In genomic region chr13:79776538-79776937, GRCh38 we compare ENCODE assay signal across 13 cellular contexts.
DNase-seq lines count a peak whose midpoint lies in the region; ATAC-seq, FAIRE-seq and TF ChIP-seq lines count a peak whose summit lies in the region.
"Had no signal": no experiment of that assay in that cellular context is flagged by ENCODE, and none has a peak within 500 bp of the region (broad histone marks: within the 10 kb centered on the region; RNA-seq: fewer than 3 reads in every experiment).

No MANE protein-coding gene starts in this region.

- no peak overlapping the region for H3K4me3 ChIP-seq in Caco-2 (ENCODE audit: low read depth, low read length)
- H3K4me3 ChIP-seq in adipocyte (ENCODE audit: low read length) = peak overlapping the region; percentile 6
- no peak overlapping the region for H3K4me3 ChIP-seq in mesendoderm (ENCODE audit: low read length)
- H3K4me3 ChIP-seq in gastrocnemius medialis = no peak overlapping the region
- H3K4me3 ChIP-seq in prostate gland = no peak overlapping the region
- H3K4me3 ChIP-seq: BLaER1 treated with 17β-estradiol and CSF1 and Interleukin-3, amounts not matched to agents 10 nM and 100 nM had no signal

- H3K4ac ChIP-seq in mesendoderm (ENCODE audit: low read depth, low read length) = no peak overlapping the region

- no peak overlapping the region for H4K5ac ChIP-seq in mesendoderm (ENCODE audit: low read length)

- CTCF ChIA-PET in Caco-2 (lab: Charles Lee) = interaction anchor here (1.1 to 1.6 kb wide), 2 partner anchors 94 to 98 kb away, joined by 4 to 5 read pairs; no protein-coding TSS in a partner anchor

- no peaks in the 10 kb centered on the region for H3K79me2 ChIP-seq in mesendoderm (ENCODE audit: control insufficient read depth, insufficient read depth, low read length)

- H3K36me3 ChIP-seq in Caco-2 (ENCODE audit: control insufficient read depth, insufficient read depth, low read length) = no peaks in the 10 kb centered on the region
- no peaks in the 10 kb centered on the region for H3K36me3 ChIP-seq in adipocyte (ENCODE audit: control insufficient read depth, insufficient read depth, low read length, severe bottlenecking)
- H3K36me3 ChIP-seq in mesendoderm (ENCODE audit: control insufficient read depth, insufficient read depth, low read length) = no peaks in the 10 kb centered on the region
- H3K36me3 ChIP-seq in gastrocnemius medialis = no peaks in the 10 kb centered on the region
- H3K36me3 ChIP-seq in prostate gland = no peaks in the 10 kb centered on the region
- H3K36me3 ChIP-seq: BLaER1 treated with 17β-estradiol and CSF1 and Interleukin-3, amounts not matched to agents 10 nM and 100 nM had no signal

- no peak for FAIRE-seq in urothelium cell line (lab: Jason Lieb, UNC)

- POLR2A ChIA-PET in Caco-2 (lab: Charles Lee) = no interaction called here

- H2BK120ac ChIP-seq in mesendoderm (ENCODE audit: low read depth, low read length) = no peak overlapping the region

- no peak overlapping the region for H2BK15ac ChIP-seq in mesendoderm (replicated peaks; ENCODE audit: low read depth)

- H3K4me1 ChIP-seq in Caco-2 = peaks cover 68% of the 10 kb centered on the region
- H3K4me1 ChIP-seq in adipocyte (ENCODE audit: control insufficient read depth, insufficient read depth, low read length) = peaks cover 41% of the 10 kb centered on the region
- H3K4me1 ChIP-seq in mesendoderm (ENCODE audit: control insufficient read depth, low read depth, low read length) = peaks cover 5% of the 10 kb centered on the region
- H3K4me1 ChIP-seq in gastrocnemius medialis = peaks cover 0 to 4% of the 10 kb centered on the region in 2 donors
- no peaks in the 10 kb centered on the region for H3K4me1 ChIP-seq in prostate gland (replicated peaks)
- H3K4me1 ChIP-seq: BLaER1 treated with 17β-estradiol and CSF1 and Interleukin-3, amounts not matched to agents 10 nM and 100 nM had no signal

- ATAC-seq in gastrocnemius medialis = no peak
- ATAC-seq: activated CD4-positive, CD25-positive, alpha-beta regulatory T cell treated with anti-CD3 and anti-CD28 coated beads, Interleukin-2, amount 50 U/mL, for 24 hours; esophagus mucosa; Right ventricle myocardium inferior had no signal

- H3K4me1 Mint-ChIP-seq in Caco-2 (ENCODE audit: low read depth, unreplicated experiment) = peaks cover 58% of the 10 kb centered on the region

- intact Hi-C loops in Caco-2 (cut with micrococcal nuclease; ENCODE audit: unreplicated experiment) (loop anchor here (1.0 to 5.0 kb wide), 9 partner anchors 9 to 1241 kb away; no protein-coding TSS in a partner anchor), gastrocnemius medialis (cut with DNase I; ENCODE audit: low total_unique reads) (loop anchor here (5.0 to 10.0 kb wide), 2 partner anchors 568 to 586 kb away; partner anchors contain the start of gene SPRY2), prostate gland (cut with DNase I) (no loop called here)

- H2BK5ac ChIP-seq in mesendoderm (ENCODE audit: low read length) = peak overlapping the region; percentile 20

- in situ Hi-C loops in gastrocnemius medialis (cut with MboI; ENCODE audit: low sequenced_read_pairs in 4 of 4) = loop anchor here in 1 of 4 donors (10.0 kb wide), 1 partner anchor 588 kb away; no protein-coding TSS in a partner anchor

- H4K8ac ChIP-seq in mesendoderm (ENCODE audit: low read depth, low read length) = peak overlapping the region; percentile 28

- no peaks in the 10 kb centered on the region for H3K27me3 Mint-ChIP-seq in Caco-2 (ENCODE audit: insufficient read depth, unreplicated experiment)

- H3K9me3 ChIP-seq in Caco-2 (no peaks in the 10 kb centered on the region; the same call in 1 of the 2 replicates), adipocyte (ENCODE audit: control insufficient read depth, low read length) (peaks cover 5% of the 10 kb centered on the region), gastrocnemius medialis (no peaks in the 10 kb centered on the region), prostate gland (no peaks in the 10 kb centered on the region)

- no peak for DNase-seq in Caco-2
- peak; percentile 54 for DNase-seq in M059J (ENCODE audit: low read depth)
- peak; percentile 60 for DNase-seq in adipocyte (ENCODE audit: low read depth)
- no peak for DNase-seq in mesendoderm
- DNase-seq in gastrocnemius medialis = no peak
- DNase-seq in prostate gland (ENCODE audit: low spot score) = no peak
- no peak for DNase-seq in GOT3 (lab: John Stamatoyannopoulos, UW)
- no peak for DNase-seq in urothelium cell line (ENCODE audit: low spot score)
- DNase-seq: NCI-H2107 had no signal

- H3K23ac ChIP-seq in mesendoderm (ENCODE audit: low read length) = no peak overlapping the region

- H3K18ac ChIP-seq in mesendoderm (ENCODE audit: low read length) = peak overlapping the region; percentile 84

- H2AK5ac ChIP-seq in mesendoderm (ENCODE audit: low read length) = no peak overlapping the region

- no peak overlapping the region for H3K4me2 ChIP-seq in mesendoderm (ENCODE audit: low read length)
- H3K4me2 ChIP-seq: BLaER1 treated with 17β-estradiol and CSF1 and Interleukin-3, amounts not matched to agents 10 nM and 100 nM had no signal

- TF ChIP-seq POLR2A in gastrocnemius medialis (IDR thresholded peaks at IDR 0.05) = no peak
- TF ChIP-seq POLR2A in prostate gland (IDR thresholded peaks at IDR 0.05) = no peak

- H3K27ac ChIP-seq in mesendoderm (ENCODE audit: low read depth, low read length) (no peak overlapping the region), gastrocnemius medialis (no peak overlapping the region), prostate gland (no peak overlapping the region)
- H3K27ac ChIP-seq: BLaER1 treated with 17β-estradiol and CSF1 and Interleukin-3, amounts not matched to agents 10 nM and 100 nM had no signal

- WGBS in mesendoderm (ENCODE audit: extremely low coverage, insufficient coverage, low lambda C conversion rate) = no CpG with 5 or more reads among the region's 1 CpG
- WGBS in prostate gland = 93% methylated on average over 1 of the region's 1 CpG

- no TSS peak for BruUV-seq in Caco-2 (replicated peaks; lab: Mats Ljungman, UMichigan)

- H3K27me3 ChIP-seq in Caco-2 (replicated peaks; ENCODE audit: control insufficient read depth, insufficient read depth, low read length) = no peaks in the 10 kb centered on the region
- H3K27me3 ChIP-seq in adipocyte (replicated peaks; ENCODE audit: control insufficient read depth, insufficient read depth, low read length) = no peaks in the 10 kb centered on the region
- H3K27me3 ChIP-seq in mesendoderm (ENCODE audit: insufficient read depth, low read length, poor library complexity) = no peaks in the 10 kb centered on the region
- H3K27me3 ChIP-seq in gastrocnemius medialis = no peaks in the 10 kb centered on the region
- no peaks in the 10 kb centered on the region for H3K27me3 ChIP-seq in prostate gland (replicated peaks; ENCODE audit: insufficient read depth)
- H3K27me3 ChIP-seq: BLaER1 treated with 17β-estradiol and CSF1 and Interleukin-3, amounts not matched to agents 10 nM and 100 nM had no signal

- no peaks in the 10 kb centered on the region for H3K79me1 ChIP-seq in mesendoderm (ENCODE audit: low read length)

- H3K27ac Mint-ChIP-seq in Caco-2 (ENCODE audit: unreplicated experiment) = peak overlapping the region; percentile 69

- H3K4me3 Mint-ChIP-seq in Caco-2 (ENCODE audit: unreplicated experiment) = no peak overlapping the region

- H3K9ac ChIP-seq in adipocyte (ENCODE audit: low read length) = peak overlapping the region; percentile 26
- no peak overlapping the region for H3K9ac ChIP-seq in mesendoderm (ENCODE audit: low read length)
- H3K9ac ChIP-seq: BLaER1 treated with 17β-estradiol and CSF1 and Interleukin-3, amounts not matched to agents 10 nM and 100 nM had no signal

- H3K9me3 Mint-ChIP-seq in Caco-2 (ENCODE audit: unreplicated experiment) = peaks cover 4% of the 10 kb centered on the region

- peak overlapping the region; percentile 30 for H3K56ac ChIP-seq in mesendoderm (ENCODE audit: low read length)

- peaks cover 12% of the 10 kb centered on the region for H3K36me3 Mint-ChIP-seq in Caco-2 (ENCODE audit: insufficient read depth, unreplicated experiment)

- TF ChIP-seq CTCF in Caco-2 (IDR thresholded peaks at IDR 0.05; ENCODE audit: insufficient read depth in 1 of 2, low read depth in 1 of 2, low read length in 1 of 2, severe bottlenecking in 1 of 2, unreplicated experiment in 1 of 2) = no peak
- no peak for TF ChIP-seq CTCF in gastrocnemius medialis (IDR thresholded peaks at IDR 0.05 in 4 of 5, conservative IDR thresholded peaks at IDR 0.05 in 1 of 5)
- no peak for TF ChIP-seq CTCF in prostate gland (IDR thresholded peaks at IDR 0.05)

Comparison
In these comparisons a context has a peak if more than half of its experiments do, and no peak if none do; other contexts are left out.
1. DNase-seq: peak in M059J (single experiment) and adipocyte (single experiment); none in Caco-2 (0 of 2), mesendoderm (single experiment), gastrocnemius medialis (0 of 2), prostate gland (single experiment), GOT3 (single experiment) and urothelium cell line (single experiment).